Comparison of ENCODE assay signal across 20 cellular contexts in the genomic region with DNA sequence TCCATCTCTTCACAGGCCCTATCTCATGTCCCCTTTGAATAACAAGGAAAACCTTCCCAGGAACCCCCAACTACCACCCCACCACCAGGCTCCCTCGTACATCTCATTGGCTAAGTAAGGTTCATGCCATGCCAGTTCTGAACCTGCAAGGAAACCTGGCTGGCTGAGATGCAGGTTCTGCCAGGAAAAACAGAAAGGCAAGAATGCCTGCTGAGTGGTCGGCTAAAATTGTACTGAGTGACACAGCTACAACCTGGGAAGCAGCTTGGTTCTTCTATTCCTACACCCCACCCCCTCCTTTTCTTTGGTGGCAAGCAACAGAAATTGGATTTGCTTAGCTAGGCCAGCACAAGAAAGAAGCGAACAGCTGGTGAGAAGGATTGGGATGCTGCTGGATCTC. TPM values are rescaled to one million over a fixed set of nuclear protein-coding genes. Genes with fewer than 3 reads are reported as not detected.
"Had no signal": no experiment of that assay in that cellular context is flagged by ENCODE, and none has a peak within 500 bp of the region (broad histone marks: within the 10 kb centered on the region; RNA-seq: fewer than 3 reads in every experiment).

No MANE protein-coding gene starts in this region.

- H3K27ac ChIP-seq: epithelial cell of prostate, esophagus squamous epithelium, gastroesophageal sphincter, ovary, right atrium auricular region, sigmoid colon, skin epidermis had no signal

- H3K27ac Mint-ChIP-seq: dendritic cell treated with granulocyte-macrophage colony-stimulating factor and Interleukin-4, amounts not matched to agents 40 ng/mL and 50 ng/mL, for 4 days; mesothelial cell of epicardium; natural killer cell had no signal

- H3K27me3 ChIP-seq: ovary, right atrium auricular region, sigmoid colon had no signal

- H3K4me1 Mint-ChIP-seq: natural killer cell had no signal

- H3K9me3 Mint-ChIP-seq: effector memory CD8-positive, alpha-beta T cell; natural killer cell; neural crest cell had no signal

- H3K36me3 Mint-ChIP-seq: mesothelial cell of epicardium, natural killer cell had no signal

- H3K36me3 ChIP-seq: esophagus squamous epithelium, gastroesophageal sphincter, ovary, right atrium auricular region, sigmoid colon had no signal

- H3K9me3 ChIP-seq: esophagus squamous epithelium, gastroesophageal sphincter, ovary, sigmoid colon had no signal

- H3K4me3 ChIP-seq: esophagus squamous epithelium, gastroesophageal sphincter, ovary, right atrium auricular region, sigmoid colon, skin epidermis had no signal

- DNase-seq: effector memory CD8-positive, alpha-beta T cell; esophagus squamous epithelium; foreskin fibroblast; glutamatergic neuron; islet precursor cell; mammary epithelial cell; natural killer cell; nucleus accumbens; ovary; sigmoid colon; stimulated activated CD4-positive, alpha-beta T cell treated with anti-CD3 and anti-CD28 coated beads, Interleukin-12 subunit alpha, Interleukin-12 subunit beta, amount 100 ng/mL, for 4 hours; stimulated activated naive CD4-positive, alpha-beta T cell treated with Interleukin-2 at 50 U/mL for 16 hours; trophoblast cell had no signal

- H3K4me3 Mint-ChIP-seq: dendritic cell treated with granulocyte-macrophage colony-stimulating factor and Interleukin-4, amounts not matched to agents 40 ng/mL and 50 ng/mL, for 4 days; effector memory CD8-positive, alpha-beta T cell; mesothelial cell of epicardium; natural killer cell; neural crest cell had no signal

- H3K27me3 Mint-ChIP-seq: effector memory CD8-positive, alpha-beta T cell had no signal

- H3K4me1 ChIP-seq: esophagus squamous epithelium, gastroesophageal sphincter, right atrium auricular region, sigmoid colon had no signal

RNA-seq across cellular contexts. Expression of gene TSPAN18, which starts 36.1 kb away (rescaled TPM):
- total RNA-seq: mammary epithelial cell had no signal
